ENCODE assay signal across 10 cellular contexts in the genomic region with DNA sequence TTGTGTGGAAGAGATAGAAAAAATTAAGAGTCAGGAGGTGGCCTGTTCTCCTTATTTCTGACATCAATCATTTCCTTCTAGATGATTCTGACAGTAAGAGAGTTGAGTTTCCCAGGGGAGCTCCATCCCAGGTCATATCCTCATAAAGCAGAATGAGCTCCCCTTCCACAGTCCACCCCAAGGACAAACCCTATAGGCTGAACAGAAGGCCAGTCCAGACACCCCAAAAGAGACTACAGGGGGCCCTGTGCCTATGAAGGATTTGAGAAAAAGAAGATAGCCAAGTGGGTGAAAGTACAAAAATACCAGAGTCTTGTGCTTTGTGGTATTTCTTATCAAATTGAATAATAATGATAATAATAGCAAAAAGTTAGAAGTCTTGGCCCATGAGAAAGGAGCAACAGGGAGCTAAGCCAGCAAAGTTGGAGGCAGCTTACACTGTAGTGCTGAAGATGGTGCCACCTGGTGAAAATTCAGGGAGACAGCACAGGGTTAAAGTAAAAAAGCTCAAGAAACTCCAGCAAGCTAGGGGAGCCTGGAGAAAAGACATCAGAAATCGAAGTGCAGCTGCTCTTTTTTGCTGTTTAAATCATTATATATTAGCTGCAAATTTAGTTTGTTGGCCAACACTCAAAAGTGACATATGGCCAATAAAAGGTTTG. TPM values are rescaled to one million over a fixed set of nuclear protein-coding genes. Genes with fewer than 3 reads are reported as not detected.
DNase-seq lines count a peak whose midpoint lies in the region; ATAC-seq, FAIRE-seq and TF ChIP-seq lines count a peak whose summit lies in the region.
"Had no signal": no experiment of that assay in that cellular context is flagged by ENCODE, and none has a peak within 500 bp of the region (broad histone marks: within the 10 kb centered on the region; RNA-seq: fewer than 3 reads in every experiment).

No MANE protein-coding gene starts in this region.

- intact Hi-C loops in transverse colon (cut with DNase I; ENCODE audit: low total_unique reads) = no loop called here
- intact Hi-C loops in right cardiac atrium (cut with DNase I) = no loop called here

- TF ChIP-seq CTCF in GM10266 (IDR thresholded peaks at IDR 0.05; ENCODE audit: control insufficient read depth, insufficient read depth, low read depth, missing control alignments) (peak; percentile 61), transverse colon (IDR thresholded peaks at IDR 0.05) (peak in 2 of 5 experiments; percentile 13 to 28)

- ATAC-seq in HG02798 (IDR thresholded peaks at IDR 0.05; ENCODE audit: poor library complexity, unreplicated experiment) = no peak
- ATAC-seq in GM18867 (IDR thresholded peaks at IDR 0.05; ENCODE audit: unreplicated experiment) = no peak
- ATAC-seq in right cardiac atrium = no peak
- ATAC-seq: K562 had no signal

- H3K4me3 ChIP-seq in transverse colon = no peak overlapping the region
- H3K4me3 ChIP-seq in right cardiac atrium (ENCODE audit: low read length) = no peak overlapping the region
- H3K4me3 ChIP-seq: K562 had no signal

- in situ Hi-C loops in transverse colon (cut with MboI; ENCODE audit: low pct_ligation_motif_present in 1 of 4, low pct_unique_long_range_greater_than_20kb in 1 of 4, low sequenced_read_pairs in 3 of 4) = no loop called here

- FAIRE-seq in HTR-8/SVneo (lab: Jason Lieb, UNC) = no peak
- FAIRE-seq: islet of Langerhans, K562 had no signal

- H3K9me3 ChIP-seq in transverse colon = no peaks in the 10 kb centered on the region
- no peaks in the 10 kb centered on the region for H3K9me3 ChIP-seq in right cardiac atrium (ENCODE audit: control insufficient read depth, low read length)

- no peak for TF ChIP-seq POLR2A in transverse colon (IDR thresholded peaks at IDR 0.05)

- H3K4me1 ChIP-seq in transverse colon (peaks cover 0 to 2% (median under 1%) of the 10 kb centered on the region in 4 donors), right cardiac atrium (ENCODE audit: control insufficient read depth, insufficient read depth, low read length) (no peaks in the 10 kb centered on the region)

- no peak for TF ChIP-seq EP300 in transverse colon (IDR thresholded peaks at IDR 0.05; ENCODE audit: low read depth)

- 35% methylated on average over 1 of the region's 1 CpG; no CpG with 5 or more reads in 1 of the 2 donors for WGBS in transverse colon (ENCODE audit: low coverage in 1 of 2), 2 donors
- 20% methylated on average over 1 of the region's 1 CpG for WGBS in right cardiac atrium

- H3K36me3 ChIP-seq in transverse colon = no peaks in the 10 kb centered on the region

- H3K27ac ChIP-seq in transverse colon = no peak overlapping the region
- no peak overlapping the region for H3K27ac ChIP-seq in right cardiac atrium (ENCODE audit: low read length)

- DNase-seq in GM10266 (ENCODE audit: extremely low spot score) = peak; percentile 24
- peak; percentile 25 for DNase-seq in HTR-8/SVneo (ENCODE audit: insufficient read length, low spot score)
- DNase-seq in RPMI7951 (ENCODE audit: low read depth) = peak; percentile 28
- DNase-seq in iris pigment epithelial cell (ENCODE audit: low read depth) = peak; percentile 64
- no peak for DNase-seq in transverse colon
- no peak for DNase-seq in right cardiac atrium

- no peaks in the 10 kb centered on the region for H3K27me3 ChIP-seq in transverse colon
- H3K27me3 ChIP-seq in right cardiac atrium (ENCODE audit: control insufficient read depth, insufficient read depth) = no peaks in the 10 kb centered on the region

RNA-seq across cellular contexts. Expression of a gene that starts 35.9 kb away (rescaled TPM):
- 0.29 TPM in 1 of 2 replicates, not detected in the other for total RNA-seq in RPMI7951 (2014; rRNA removed; shearing (Covaris generic))
- total RNA-seq in transverse colon (not detected), right cardiac atrium (not detected)
- polyA plus RNA-seq in right cardiac atrium = not detected
- total RNA-seq: K562 had no signal
- polyA plus RNA-seq: K562 had no signal

Comparison
In these comparisons a context has a peak if more than half of its experiments do, and no peak if none do; other contexts are left out.
1. DNase-seq: peak in GM10266 (single experiment), HTR-8/SVneo (single experiment), RPMI7951 (single experiment) and iris pigment epithelial cell (single experiment); none in transverse colon (single experiment) and right cardiac atrium (0 of 3).